In the genomic region with DNA sequence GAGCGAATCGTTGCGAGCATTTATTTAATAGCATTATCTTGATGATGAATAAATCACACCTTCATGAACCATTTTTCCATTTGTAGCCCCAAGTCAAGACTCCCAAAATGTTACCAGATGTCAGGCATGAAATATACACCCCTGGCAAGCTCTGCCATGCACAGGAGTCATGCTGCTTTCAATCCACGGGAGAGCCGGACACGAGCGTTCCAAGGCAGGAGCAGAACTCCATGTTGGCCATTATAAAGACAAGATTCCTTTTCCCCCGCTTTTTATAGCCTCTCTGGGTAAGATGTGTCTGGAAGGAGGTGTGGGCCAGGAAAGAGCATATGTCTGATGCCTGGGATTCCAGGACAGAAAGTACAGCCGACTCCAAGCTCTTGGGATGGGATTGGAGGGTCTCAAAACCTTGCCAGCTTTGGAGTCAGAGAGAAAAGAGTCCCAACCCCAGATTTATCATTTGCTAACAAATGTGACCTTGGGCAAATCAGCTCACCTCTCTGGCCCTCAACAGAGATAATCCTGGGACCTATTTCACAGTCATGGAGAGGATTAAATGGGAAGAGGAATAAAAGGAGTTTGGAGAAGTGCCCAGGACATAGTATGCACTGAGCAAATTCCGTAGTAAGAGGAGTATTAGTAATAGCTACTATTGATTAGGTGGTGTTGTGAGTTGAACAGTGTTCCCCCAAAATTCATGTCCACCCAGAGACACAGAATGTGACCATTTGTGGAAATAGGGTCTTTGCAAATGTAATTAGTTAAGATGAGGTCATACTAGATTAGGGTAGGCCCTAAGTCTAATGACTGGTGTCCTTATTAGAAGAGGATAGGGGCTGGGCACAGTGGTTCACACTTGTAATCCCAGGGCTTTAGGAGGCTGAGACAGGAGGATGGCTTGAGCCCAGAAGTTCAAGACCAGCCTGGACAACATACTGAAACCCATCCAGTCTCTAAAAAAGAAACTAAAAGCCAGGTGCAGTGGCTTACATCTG, we compare ENCODE assay signal across 1 cellular context.
TF ChIP-seq lines count a peak whose summit lies in the region.

No MANE protein-coding gene starts in this region.

TF ChIP-seq in K562, 482 proteins besides CTCF, POLR2A, EP300 and RAD21 (continued from another document and continues in another):
- TF ChIP-seq, protein P1, sequence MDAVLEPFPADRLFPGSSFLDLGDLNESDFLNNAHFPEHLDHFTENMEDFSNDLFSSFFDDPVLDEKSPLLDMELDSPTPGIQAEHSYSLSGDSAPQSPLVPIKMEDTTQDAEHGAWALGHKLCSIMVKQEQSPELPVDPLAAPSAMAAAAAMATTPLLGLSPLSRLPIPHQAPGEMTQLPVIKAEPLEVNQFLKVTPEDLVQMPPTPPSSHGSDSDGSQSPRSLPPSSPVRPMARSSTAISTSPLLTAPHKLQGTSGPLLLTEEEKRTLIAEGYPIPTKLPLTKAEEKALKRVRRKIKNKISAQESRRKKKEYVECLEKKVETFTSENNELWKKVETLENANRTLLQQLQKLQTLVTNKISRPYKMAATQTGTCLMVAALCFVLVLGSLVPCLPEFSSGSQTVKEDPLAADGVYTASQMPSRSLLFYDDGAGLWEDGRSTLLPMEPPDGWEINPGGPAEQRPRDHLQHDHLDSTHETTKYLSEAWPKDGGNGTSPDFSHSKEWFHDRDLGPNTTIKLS (IDR thresholded peaks at IDR 0.05; ENCODE audit: borderline replicate concordance, low read depth): no peak
- TF ChIP-seq NR2C1 (IDR thresholded peaks at IDR 0.05) (no peak), NR2C1 (tag; IDR thresholded peaks at IDR 0.05) (0 out of 2 replicates have a peak, but pooled peaks have one; percentile 3), ZNF778 (CRISPR knock-in tag; IDR thresholded peaks at IDR 0.05) (no peak), FOXK2 (conservative IDR thresholded peaks at IDR 0.05 in 1 of 2, IDR thresholded peaks at IDR 0.05 in 1 of 2; ENCODE audit: low read depth in 2 of 2) (0 out of 4 replicates have a peak, but pooled peaks of 1 of the 2 experiments have one; percentile 1), GATAD2A (IDR thresholded peaks at IDR 0.05) (no peak), PML (IDR thresholded peaks at IDR 0.05; ENCODE audit: low read length) (no peak), ZNF224 (CRISPR knock-in tag; IDR thresholded peaks at IDR 0.05) (no peak), PCBP1 (IDR thresholded peaks at IDR 0.05; ENCODE audit: low read depth, low read length, poor library complexity, severe bottlenecking) (no peak), ZNF274 (IDR thresholded peaks at IDR 0.05; ENCODE audit: borderline replicate concordance, low read depth, low read length) (no peak), ZNF644 (tag; IDR thresholded peaks at IDR 0.05; ENCODE audit: low read depth) (no peak), RBM25 (IDR thresholded peaks at IDR 0.05; ENCODE audit: low read depth, low read length, severe bottlenecking) (peak; percentile 50), SIN3A (IDR thresholded peaks at IDR 0.05; ENCODE audit: borderline replicate concordance in 2 of 2, control insufficient read depth in 1 of 2, low read depth in 2 of 2, low read length in 2 of 2) (no peak), NONO (IDR thresholded peaks at IDR 0.05; ENCODE audit: low read depth in 2 of 2, low read length in 1 of 2) (no peak), PHB (CRISPR knock-in tag; IDR thresholded peaks at IDR 0.05) (no peak), NUFIP1 (IDR thresholded peaks at IDR 0.05; ENCODE audit: partially characterized antibody) (no peak), DACH1 (IDR thresholded peaks at IDR 0.05; ENCODE audit: partially characterized antibody) (no peak), ZNF76 (CRISPR knock-in tag; IDR thresholded peaks at IDR 0.05; ENCODE audit: borderline replicate concordance) (no peak), ZSCAN32 (CRISPR knock-in tag; IDR thresholded peaks at IDR 0.05) (no peak)
- TF ChIP-seq, protein P2, sequence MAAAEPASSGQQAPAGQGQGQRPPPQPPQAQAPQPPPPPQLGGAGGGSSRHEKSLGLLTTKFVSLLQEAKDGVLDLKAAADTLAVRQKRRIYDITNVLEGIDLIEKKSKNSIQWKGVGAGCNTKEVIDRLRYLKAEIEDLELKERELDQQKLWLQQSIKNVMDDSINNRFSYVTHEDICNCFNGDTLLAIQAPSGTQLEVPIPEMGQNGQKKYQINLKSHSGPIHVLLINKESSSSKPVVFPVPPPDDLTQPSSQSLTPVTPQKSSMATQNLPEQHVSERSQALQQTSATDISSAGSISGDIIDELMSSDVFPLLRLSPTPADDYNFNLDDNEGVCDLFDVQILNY (CRISPR knock-in tag; IDR thresholded peaks at IDR 0.05): no peak
- TF ChIP-seq, protein P3, sequence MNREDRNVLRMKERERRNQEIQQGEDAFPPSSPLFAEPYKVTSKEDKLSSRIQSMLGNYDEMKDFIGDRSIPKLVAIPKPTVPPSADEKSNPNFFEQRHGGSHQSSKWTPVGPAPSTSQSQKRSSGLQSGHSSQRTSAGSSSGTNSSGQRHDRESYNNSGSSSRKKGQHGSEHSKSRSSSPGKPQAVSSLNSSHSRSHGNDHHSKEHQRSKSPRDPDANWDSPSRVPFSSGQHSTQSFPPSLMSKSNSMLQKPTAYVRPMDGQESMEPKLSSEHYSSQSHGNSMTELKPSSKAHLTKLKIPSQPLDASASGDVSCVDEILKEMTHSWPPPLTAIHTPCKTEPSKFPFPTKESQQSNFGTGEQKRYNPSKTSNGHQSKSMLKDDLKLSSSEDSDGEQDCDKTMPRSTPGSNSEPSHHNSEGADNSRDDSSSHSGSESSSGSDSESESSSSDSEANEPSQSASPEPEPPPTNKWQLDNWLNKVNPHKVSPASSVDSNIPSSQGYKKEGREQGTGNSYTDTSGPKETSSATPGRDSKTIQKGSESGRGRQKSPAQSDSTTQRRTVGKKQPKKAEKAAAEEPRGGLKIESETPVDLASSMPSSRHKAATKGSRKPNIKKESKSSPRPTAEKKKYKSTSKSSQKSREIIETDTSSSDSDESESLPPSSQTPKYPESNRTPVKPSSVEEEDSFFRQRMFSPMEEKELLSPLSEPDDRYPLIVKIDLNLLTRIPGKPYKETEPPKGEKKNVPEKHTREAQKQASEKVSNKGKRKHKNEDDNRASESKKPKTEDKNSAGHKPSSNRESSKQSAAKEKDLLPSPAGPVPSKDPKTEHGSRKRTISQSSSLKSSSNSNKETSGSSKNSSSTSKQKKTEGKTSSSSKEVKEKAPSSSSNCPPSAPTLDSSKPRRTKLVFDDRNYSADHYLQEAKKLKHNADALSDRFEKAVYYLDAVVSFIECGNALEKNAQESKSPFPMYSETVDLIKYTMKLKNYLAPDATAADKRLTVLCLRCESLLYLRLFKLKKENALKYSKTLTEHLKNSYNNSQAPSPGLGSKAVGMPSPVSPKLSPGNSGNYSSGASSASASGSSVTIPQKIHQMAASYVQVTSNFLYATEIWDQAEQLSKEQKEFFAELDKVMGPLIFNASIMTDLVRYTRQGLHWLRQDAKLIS (CRISPR knock-in tag; IDR thresholded peaks at IDR 0.05): no peak
- TF ChIP-seq, protein P4, sequence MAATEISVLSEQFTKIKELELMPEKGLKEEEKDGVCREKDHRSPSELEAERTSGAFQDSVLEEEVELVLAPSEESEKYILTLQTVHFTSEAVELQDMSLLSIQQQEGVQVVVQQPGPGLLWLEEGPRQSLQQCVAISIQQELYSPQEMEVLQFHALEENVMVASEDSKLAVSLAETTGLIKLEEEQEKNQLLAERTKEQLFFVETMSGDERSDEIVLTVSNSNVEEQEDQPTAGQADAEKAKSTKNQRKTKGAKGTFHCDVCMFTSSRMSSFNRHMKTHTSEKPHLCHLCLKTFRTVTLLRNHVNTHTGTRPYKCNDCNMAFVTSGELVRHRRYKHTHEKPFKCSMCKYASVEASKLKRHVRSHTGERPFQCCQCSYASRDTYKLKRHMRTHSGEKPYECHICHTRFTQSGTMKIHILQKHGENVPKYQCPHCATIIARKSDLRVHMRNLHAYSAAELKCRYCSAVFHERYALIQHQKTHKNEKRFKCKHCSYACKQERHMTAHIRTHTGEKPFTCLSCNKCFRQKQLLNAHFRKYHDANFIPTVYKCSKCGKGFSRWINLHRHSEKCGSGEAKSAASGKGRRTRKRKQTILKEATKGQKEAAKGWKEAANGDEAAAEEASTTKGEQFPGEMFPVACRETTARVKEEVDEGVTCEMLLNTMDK (IDR thresholded peaks at IDR 0.05; ENCODE audit: borderline replicate concordance, insufficient read depth, low read depth, low read length, poor library complexity, severe bottlenecking): no peak
- TF ChIP-seq, protein P5, sequence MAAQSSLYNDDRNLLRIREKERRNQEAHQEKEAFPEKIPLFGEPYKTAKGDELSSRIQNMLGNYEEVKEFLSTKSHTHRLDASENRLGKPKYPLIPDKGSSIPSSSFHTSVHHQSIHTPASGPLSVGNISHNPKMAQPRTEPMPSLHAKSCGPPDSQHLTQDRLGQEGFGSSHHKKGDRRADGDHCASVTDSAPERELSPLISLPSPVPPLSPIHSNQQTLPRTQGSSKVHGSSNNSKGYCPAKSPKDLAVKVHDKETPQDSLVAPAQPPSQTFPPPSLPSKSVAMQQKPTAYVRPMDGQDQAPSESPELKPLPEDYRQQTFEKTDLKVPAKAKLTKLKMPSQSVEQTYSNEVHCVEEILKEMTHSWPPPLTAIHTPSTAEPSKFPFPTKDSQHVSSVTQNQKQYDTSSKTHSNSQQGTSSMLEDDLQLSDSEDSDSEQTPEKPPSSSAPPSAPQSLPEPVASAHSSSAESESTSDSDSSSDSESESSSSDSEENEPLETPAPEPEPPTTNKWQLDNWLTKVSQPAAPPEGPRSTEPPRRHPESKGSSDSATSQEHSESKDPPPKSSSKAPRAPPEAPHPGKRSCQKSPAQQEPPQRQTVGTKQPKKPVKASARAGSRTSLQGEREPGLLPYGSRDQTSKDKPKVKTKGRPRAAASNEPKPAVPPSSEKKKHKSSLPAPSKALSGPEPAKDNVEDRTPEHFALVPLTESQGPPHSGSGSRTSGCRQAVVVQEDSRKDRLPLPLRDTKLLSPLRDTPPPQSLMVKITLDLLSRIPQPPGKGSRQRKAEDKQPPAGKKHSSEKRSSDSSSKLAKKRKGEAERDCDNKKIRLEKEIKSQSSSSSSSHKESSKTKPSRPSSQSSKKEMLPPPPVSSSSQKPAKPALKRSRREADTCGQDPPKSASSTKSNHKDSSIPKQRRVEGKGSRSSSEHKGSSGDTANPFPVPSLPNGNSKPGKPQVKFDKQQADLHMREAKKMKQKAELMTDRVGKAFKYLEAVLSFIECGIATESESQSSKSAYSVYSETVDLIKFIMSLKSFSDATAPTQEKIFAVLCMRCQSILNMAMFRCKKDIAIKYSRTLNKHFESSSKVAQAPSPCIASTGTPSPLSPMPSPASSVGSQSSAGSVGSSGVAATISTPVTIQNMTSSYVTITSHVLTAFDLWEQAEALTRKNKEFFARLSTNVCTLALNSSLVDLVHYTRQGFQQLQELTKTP (IDR thresholded peaks at IDR 0.05; ENCODE audit: low read depth in 1 of 2, partially characterized antibody in 2 of 2): peak in 1 of 2 experiments; percentile 1
- TF ChIP-seq, protein P6, sequence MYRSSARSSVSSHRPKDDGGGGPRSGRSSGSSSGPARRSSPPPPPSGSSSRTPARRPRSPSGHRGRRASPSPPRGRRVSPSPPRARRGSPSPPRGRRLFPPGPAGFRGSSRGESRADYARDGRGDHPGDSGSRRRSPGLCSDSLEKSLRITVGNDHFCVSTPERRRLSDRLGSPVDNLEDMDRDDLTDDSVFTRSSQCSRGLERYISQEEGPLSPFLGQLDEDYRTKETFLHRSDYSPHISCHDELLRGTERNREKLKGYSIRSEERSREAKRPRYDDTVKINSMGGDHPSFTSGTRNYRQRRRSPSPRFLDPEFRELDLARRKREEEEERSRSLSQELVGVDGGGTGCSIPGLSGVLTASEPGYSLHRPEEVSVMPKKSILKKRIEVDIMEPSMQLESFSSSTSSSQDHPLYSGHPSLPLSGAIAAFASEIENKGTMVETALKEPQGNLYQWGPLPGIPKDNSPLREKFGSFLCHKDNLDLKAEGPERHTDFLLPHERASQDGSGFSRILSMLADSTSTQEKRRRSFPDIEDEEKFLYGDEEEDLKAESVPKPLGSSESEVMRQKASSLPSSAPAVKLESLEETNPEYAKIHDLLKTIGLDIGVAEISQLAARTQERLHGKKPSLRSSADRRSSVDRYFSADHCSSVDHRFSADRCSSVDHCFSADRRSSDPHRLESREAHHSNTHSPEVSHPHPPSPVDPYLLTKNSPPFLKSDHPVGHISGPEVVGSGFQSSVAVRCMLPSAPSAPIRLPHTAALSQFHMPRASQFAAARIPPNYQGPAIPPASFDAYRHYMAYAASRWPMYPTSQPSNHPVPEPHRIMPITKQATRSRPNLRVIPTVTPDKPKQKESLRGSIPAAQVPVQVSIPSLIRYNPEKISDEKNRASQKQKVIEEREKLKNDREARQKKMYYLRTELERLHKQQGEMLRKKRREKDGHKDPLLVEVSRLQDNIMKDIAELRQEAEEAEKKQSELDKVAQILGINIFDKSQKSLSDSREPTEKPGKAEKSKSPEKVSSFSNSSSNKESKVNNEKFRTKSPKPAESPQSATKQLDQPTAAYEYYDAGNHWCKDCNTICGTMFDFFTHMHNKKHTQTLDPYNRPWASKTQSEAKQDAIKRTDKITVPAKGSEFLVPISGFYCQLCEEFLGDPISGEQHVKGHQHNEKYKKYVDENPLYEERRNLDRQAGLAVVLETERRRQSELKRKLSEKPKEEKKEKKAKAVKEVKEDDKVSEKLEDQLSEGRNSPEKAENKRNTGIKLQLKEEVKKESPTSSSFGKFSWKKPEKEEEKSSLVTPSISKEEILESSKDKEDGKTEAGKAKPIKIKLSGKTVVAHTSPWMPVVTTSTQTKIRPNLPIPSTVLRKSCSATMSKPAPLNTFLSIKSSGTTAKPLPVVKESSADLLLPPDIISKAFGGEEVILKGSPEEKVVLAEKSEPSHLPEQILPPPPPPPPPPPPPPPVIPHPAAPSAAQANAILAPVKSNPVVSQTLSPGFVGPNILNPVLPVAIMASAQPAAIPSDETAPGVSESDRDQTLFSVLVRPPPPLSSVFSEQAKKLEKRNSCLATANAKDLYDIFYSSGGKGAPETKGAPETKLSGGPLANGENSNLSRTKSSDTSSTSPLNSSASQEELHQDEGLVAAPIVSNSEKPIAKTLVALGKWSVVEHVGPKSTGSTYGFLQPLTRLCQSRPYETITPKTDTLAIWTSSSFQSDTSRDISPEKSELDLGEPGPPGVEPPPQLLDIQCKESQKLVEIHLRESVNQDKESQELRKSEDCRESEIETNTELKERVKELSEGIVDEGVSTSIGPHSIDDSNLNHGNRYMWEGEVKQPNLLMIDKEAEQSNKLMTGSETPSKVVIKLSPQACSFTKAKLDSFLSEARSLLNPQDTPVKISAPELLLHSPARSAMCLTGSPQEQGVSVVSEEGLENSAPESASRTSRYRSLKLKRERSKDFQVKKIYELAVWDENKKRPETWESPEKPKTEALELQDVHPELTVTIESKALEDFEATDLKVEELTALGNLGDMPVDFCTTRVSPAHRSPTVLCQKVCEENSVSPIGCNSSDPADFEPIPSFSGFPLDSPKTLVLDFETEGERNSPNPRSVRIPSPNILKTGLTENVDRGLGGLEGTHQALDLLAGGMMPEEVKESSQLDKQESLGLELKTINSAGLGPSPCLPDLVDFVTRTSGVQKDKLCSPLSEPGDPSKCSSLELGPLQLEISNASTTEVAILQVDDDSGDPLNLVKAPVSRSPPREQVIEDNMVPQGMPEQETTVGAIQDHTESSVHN (IDR thresholded peaks at IDR 0.05; ENCODE audit: borderline replicate concordance in 1 of 2, low read depth in 1 of 2): no peak
- TF ChIP-seq, protein P7, sequence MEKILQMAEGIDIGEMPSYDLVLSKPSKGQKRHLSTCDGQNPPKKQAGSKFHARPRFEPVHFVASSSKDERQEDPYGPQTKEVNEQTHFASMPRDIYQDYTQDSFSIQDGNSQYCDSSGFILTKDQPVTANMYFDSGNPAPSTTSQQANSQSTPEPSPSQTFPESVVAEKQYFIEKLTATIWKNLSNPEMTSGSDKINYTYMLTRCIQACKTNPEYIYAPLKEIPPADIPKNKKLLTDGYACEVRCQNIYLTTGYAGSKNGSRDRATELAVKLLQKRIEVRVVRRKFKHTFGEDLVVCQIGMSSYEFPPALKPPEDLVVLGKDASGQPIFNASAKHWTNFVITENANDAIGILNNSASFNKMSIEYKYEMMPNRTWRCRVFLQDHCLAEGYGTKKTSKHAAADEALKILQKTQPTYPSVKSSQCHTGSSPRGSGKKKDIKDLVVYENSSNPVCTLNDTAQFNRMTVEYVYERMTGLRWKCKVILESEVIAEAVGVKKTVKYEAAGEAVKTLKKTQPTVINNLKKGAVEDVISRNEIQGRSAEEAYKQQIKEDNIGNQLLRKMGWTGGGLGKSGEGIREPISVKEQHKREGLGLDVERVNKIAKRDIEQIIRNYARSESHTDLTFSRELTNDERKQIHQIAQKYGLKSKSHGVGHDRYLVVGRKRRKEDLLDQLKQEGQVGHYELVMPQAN (IDR thresholded peaks at IDR 0.05; ENCODE audit: borderline replicate concordance): no peak
